ENCODE assay signal across 19 cellular contexts in the genomic region with DNA sequence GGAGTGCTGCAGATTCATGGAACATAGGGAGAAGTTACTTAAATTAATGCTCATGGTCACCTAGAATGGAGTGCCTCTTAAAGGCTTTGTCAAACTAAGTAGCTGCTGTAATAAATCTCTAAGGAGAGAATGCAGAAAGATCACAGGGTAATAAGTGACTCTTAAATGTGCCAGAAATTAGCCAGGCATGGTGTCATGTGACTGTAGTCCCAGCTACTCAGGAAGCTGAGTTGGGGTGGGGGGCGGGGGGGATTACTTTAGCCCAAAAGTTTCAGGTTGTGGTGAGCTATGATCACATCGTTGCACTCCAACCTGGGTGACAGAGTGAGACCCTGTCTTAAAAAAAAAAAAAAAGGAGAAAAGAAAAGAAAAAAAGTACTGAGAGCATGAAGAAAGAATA.
DNase-seq lines count a peak whose midpoint lies in the region; ATAC-seq and TF ChIP-seq lines count a peak whose summit lies in the region.
"Had no signal": no experiment of that assay in that cellular context is flagged by ENCODE, and none has a peak within 500 bp of the region (broad histone marks: within the 10 kb centered on the region; RNA-seq: fewer than 3 reads in every experiment).

No MANE protein-coding gene starts in this region.

- no peaks in the 10 kb centered on the region for H3K27me3 Mint-ChIP-seq in endodermal cell (ENCODE audit: insufficient read depth)
- no peaks in the 10 kb centered on the region for H3K27me3 Mint-ChIP-seq in nephron (ENCODE audit: low read depth)

- no peaks in the 10 kb centered on the region for H3K9me3 Mint-ChIP-seq in endodermal cell
- no peaks in the 10 kb centered on the region for H3K9me3 Mint-ChIP-seq in nephron
- H3K9me3 Mint-ChIP-seq: CD4-positive, alpha-beta T cell; H9 had no signal

- H3K36me3 Mint-ChIP-seq in endodermal cell (ENCODE audit: low read depth): no peaks in the 10 kb centered on the region
- H3K36me3 Mint-ChIP-seq in nephron (ENCODE audit: low read depth): no peaks in the 10 kb centered on the region

- H3K27ac Mint-ChIP-seq in endodermal cell (peak overlapping the region; percentile 23), nephron (peak overlapping the region; percentile 13 to 77 (median 23))
- H3K27ac Mint-ChIP-seq: CD4-positive, alpha-beta T cell; H9 had no signal

- no peak overlapping the region for H3K4me3 Mint-ChIP-seq in endodermal cell
- no peak overlapping the region for H3K4me3 Mint-ChIP-seq in nephron
- H3K4me3 Mint-ChIP-seq: CD4-positive, alpha-beta T cell; H9 had no signal

- intact Hi-C loops in lower lobe of right lung (cut with DNase I): no loop called here

- H3K4me1 Mint-ChIP-seq in endodermal cell (peaks cover 13% of the 10 kb centered on the region), nephron (no peaks in the 10 kb centered on the region)

- H3K9me3 ChIP-seq in endodermal cell (ENCODE audit: control insufficient read depth, low read length) (no peaks in the 10 kb centered on the region), lower lobe of right lung (no peaks in the 10 kb centered on the region)
- H3K9me3 ChIP-seq: Peyer's patch had no signal

- TF ChIP-seq CTCF in endodermal cell (conservative IDR thresholded peaks at IDR 0.05): no peak
- TF ChIP-seq CTCF in nephron (IDR thresholded peaks at IDR 0.05; ENCODE audit: unreplicated experiment in 3 of 3): no peak
- no peak for TF ChIP-seq CTCF in lower lobe of right lung (IDR thresholded peaks at IDR 0.05)

- peaks cover 4% of the 10 kb centered on the region for H3K4me1 ChIP-seq in endodermal cell (ENCODE audit: control insufficient read depth, insufficient read depth, low read length)
- H3K4me1 ChIP-seq in lower lobe of right lung: no peaks in the 10 kb centered on the region
- H3K4me1 ChIP-seq: Peyer's patch had no signal

- no peak for DNase-seq in endodermal cell
- no peak for DNase-seq in ecto neural progenitor cell (ENCODE audit: low spot score)
- DNase-seq in lower lobe of right lung: no peak
- DNase-seq: Calu3; CD4-positive, alpha-beta T cell; DMS53; H9; MM.1S; NCI-H1105; NCI-H1694; NCI-H510A treated with DMSO at 0.1 percent for 48 hours; Peyer's patch had no signal

- no peaks in the 10 kb centered on the region for H3K36me3 ChIP-seq in endodermal cell (ENCODE audit: control insufficient read depth, insufficient read depth, low read length)
- no peaks in the 10 kb centered on the region for H3K36me3 ChIP-seq in lower lobe of right lung
- H3K36me3 ChIP-seq: Peyer's patch had no signal

- H3K4me3 ChIP-seq in endodermal cell (ENCODE audit: low read length) (no peak overlapping the region), lower lobe of right lung (no peak overlapping the region)
- H3K4me3 ChIP-seq: Peyer's patch, SK-N-MC had no signal

- no peaks in the 10 kb centered on the region for H3K27me3 ChIP-seq in endodermal cell (ENCODE audit: control insufficient read depth, insufficient read depth, low read length, poor library complexity, severe bottlenecking)
- H3K27me3 ChIP-seq in lower lobe of right lung (ENCODE audit: low read depth): no peaks in the 10 kb centered on the region
- H3K27me3 ChIP-seq: Peyer's patch had no signal

- H3K27ac ChIP-seq in endodermal cell (ENCODE audit: low read depth, low read length): no peak overlapping the region
- H3K27ac ChIP-seq in lower lobe of right lung: no peak overlapping the region
- H3K27ac ChIP-seq: Peyer's patch, SK-N-MC had no signal

- peak; percentile 58 for ATAC-seq in GM18511 (IDR thresholded peaks at IDR 0.05; ENCODE audit: unreplicated experiment)
- peak; percentile 68 for ATAC-seq in HG03354 (IDR thresholded peaks at IDR 0.05; ENCODE audit: poor library complexity, severe bottlenecking, unreplicated experiment)
- no peak for ATAC-seq in lower lobe of right lung
- no peak for ATAC-seq in HG03196 (IDR thresholded peaks at IDR 0.05; ENCODE audit: unreplicated experiment)
- ATAC-seq in GM19351 (IDR thresholded peaks at IDR 0.05; ENCODE audit: unreplicated experiment): no peak
- ATAC-seq: Right ventricle myocardium inferior had no signal

- no peak overlapping the region for H3K9ac ChIP-seq in endodermal cell (ENCODE audit: extremely low read depth, low read length, poor library complexity, severe bottlenecking)

- 75 to 86% methylated on average over 2 of the region's 2 CpGs for WGBS in endodermal cell (ENCODE audit: insufficient coverage in 1 of 2, insufficient read length in 1 of 2), 2 experiments

Comparison
In these comparisons a context has a peak if more than half of its experiments do, and no peak if none do; other contexts are left out.
1. ATAC-seq: peak in GM18511 (single experiment) and HG03354 (single experiment); none in lower lobe of right lung (0 of 2), HG03196 (single experiment) and GM19351 (single experiment).